ENCODE assay signal across 22 cellular contexts in the genomic region with DNA sequence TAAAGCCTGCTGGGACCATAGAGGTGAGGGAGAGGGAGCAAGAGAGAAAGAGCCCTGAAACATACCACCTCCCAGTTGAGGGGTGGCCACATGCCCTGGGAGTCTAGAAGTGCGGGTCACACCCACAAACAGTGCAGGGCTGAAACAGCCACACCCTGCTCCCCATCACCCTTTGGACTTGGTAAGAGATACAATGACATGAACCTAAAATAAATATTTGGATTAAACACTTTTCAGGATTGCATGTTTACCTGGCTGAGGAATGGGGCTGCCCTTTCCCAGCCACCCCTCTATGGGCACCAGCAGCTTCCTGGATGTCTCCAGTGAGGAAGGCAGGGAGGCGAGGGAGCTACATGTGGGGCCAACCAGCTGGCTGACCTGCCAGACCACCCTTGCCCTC. TPM values are rescaled to one million over a fixed set of nuclear protein-coding genes. Genes with fewer than 3 reads are reported as not detected.
"Had no signal": no experiment of that assay in that cellular context is flagged by ENCODE, and none has a peak within 500 bp of the region (broad histone marks: within the 10 kb centered on the region; RNA-seq: fewer than 3 reads in every experiment).

No MANE protein-coding gene starts in this region.

- ATAC-seq: activated T-cell treated with anti-CD3 and anti-CD28 coated beads, Interleukin-2, amount 50 U/mL, for 72 hours; gastroesophageal sphincter; left lung; upper lobe of right lung had no signal

- H3K9me3 ChIP-seq: adrenal gland, gastroesophageal sphincter, left lung, neutrophil, ovary, prostate gland, thyroid gland, upper lobe of right lung had no signal

- H3K27ac ChIP-seq: adrenal gland, brain microvascular endothelial cell, gastroesophageal sphincter, left lung, neutrophil, ovary, prostate gland, SK-N-MC, thyroid gland, upper lobe of right lung, VCaP had no signal

- H3K4me3 ChIP-seq: adrenal gland, gastroesophageal sphincter, left lung, ovary, prostate gland, SK-N-MC, thyroid gland, upper lobe of right lung had no signal

- DNase-seq: activated CD4-positive, alpha-beta T cell treated with anti-CD3 and anti-CD28 coated beads for 4 hours; activated CD4-positive, alpha-beta T cell treated with anti-CD3 and anti-CD28 coated beads, Interleukin-2, amount 50 U/mL, for 4 hours; activated effector memory CD4-positive, alpha-beta T cell treated with Interleukin-2 at 50 U/mL for 16 hours; activated naive CD4-positive, alpha-beta T cell treated with Interleukin-2 at 50 U/mL for 16 hours; activated T-cell treated with anti-CD3 and anti-CD28 coated beads for 4 hours; activated T-cell treated with anti-CD3 and anti-CD28 coated beads, Interleukin-2, amount 50 U/mL, for 72 hours; adrenal gland; aorta; brain microvascular endothelial cell; caudate nucleus; left lung; ovary; stimulated activated CD4-positive, alpha-beta T cell treated with anti-CD3 and anti-CD28 coated beads, Interleukin-2, amount 100 ng/mL, for 48 hours; stimulated activated naive CD4-positive, alpha-beta T cell treated with Interleukin-2 at 50 U/mL for 16 hours; thyroid gland; upper lobe of right lung had no signal

- H3K4me1 ChIP-seq: adrenal gland, prostate gland, thyroid gland had no signal

- H3K27me3 ChIP-seq: adrenal gland, brain microvascular endothelial cell, gastroesophageal sphincter, left lung, neutrophil, ovary, thyroid gland, upper lobe of right lung had no signal

- H3K36me3 ChIP-seq: adrenal gland, brain microvascular endothelial cell, gastroesophageal sphincter, left lung, neutrophil, ovary, prostate gland, thyroid gland, upper lobe of right lung had no signal

RNA-seq across cellular contexts. Expression of gene TC2N, which starts 39.0 kb away (rescaled TPM):
- polyA plus RNA-seq: endothelial cell of umbilical vein had no signal
